1 cellular context compared by ENCODE assay signal in genomic region chr22:30356392-30357230, GRCh38.
A peak's percentile ranks its signal among the peaks of the same experiment; 100 is the strongest.
TF ChIP-seq lines count a peak whose summit lies in the region.

Gene CCDC157 (plus strand): TSS chr22:30357007. CDS start chr22:30366001, 8,994 bp downstream.
A gene with protein sequence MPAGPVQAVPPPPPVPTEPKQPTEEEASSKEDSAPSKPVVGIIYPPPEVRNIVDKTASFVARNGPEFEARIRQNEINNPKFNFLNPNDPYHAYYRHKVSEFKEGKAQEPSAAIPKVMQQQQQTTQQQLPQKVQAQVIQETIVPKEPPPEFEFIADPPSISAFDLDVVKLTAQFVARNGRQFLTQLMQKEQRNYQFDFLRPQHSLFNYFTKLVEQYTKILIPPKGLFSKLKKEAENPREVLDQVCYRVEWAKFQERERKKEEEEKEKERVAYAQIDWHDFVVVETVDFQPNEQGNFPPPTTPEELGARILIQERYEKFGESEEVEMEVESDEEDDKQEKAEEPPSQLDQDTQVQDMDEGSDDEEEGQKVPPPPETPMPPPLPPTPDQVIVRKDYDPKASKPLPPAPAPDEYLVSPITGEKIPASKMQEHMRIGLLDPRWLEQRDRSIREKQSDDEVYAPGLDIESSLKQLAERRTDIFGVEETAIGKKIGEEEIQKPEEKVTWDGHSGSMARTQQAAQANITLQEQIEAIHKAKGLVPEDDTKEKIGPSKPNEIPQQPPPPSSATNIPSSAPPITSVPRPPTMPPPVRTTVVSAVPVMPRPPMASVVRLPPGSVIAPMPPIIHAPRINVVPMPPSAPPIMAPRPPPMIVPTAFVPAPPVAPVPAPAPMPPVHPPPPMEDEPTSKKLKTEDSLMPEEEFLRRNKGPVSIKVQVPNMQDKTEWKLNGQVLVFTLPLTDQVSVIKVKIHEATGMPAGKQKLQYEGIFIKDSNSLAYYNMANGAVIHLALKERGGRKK (minus strand): TSS chr22:30356894. CDS start chr22:30356792, 102 bp downstream.

TF ChIP-seq in HEK293, 187 proteins besides CTCF, POLR2A, EP300 and RAD21 (continued from another document):
- TF ChIP-seq, protein P1, sequence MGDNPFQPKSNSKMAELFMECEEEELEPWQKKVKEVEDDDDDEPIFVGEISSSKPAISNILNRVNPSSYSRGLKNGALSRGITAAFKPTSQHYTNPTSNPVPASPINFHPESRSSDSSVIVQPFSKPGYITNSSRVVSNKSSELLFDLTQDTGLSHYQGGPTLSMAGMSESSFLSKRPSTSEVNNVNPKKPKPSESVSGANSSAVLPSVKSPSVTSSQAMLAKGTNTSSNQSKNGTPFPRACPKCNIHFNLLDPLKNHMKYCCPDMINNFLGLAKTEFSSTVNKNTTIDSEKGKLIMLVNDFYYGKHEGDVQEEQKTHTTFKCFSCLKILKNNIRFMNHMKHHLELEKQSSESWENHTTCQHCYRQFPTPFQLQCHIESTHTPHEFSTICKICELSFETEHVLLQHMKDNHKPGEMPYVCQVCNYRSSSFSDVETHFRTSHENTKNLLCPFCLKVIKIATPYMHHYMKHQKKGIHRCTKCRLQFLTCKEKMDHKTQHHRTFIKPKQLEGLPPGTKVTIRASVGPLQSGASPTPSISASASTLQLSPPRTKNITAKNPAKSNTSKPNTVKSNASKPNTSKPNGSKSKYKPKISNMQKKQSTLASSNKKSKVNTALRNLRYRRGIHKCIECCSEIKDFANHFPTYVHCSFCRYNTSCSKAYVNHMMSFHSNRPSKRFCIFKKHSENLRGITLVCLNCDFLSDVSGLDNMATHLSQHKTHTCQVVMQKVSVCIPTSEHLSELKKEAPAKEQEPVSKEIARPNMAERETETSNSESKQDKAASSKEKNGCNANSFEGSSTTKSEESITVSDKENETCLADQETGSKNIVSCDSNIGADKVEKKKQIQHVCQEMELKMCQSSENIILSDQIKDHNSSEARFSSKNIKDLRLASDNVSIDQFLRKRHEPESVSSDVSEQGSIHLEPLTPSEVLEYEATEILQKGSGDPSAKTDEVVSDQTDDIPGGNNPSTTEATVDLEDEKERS (tag by site-specific recombination; IDR thresholded peaks at IDR 0.05), result 0 out of 2 replicates have a peak, but pooled peaks have one; percentile 30
- TF ChIP-seq ZSCAN16 (tag by site-specific recombination; IDR thresholded peaks at IDR 0.05), result 0 out of 2 replicates have a peak, but pooled peaks have one; percentile 28
- TF ChIP-seq ZNF138 (tag by site-specific recombination; IDR thresholded peaks at IDR 0.05; ENCODE audit: borderline replicate concordance), result no peak
- TF ChIP-seq TRIM28 (IDR thresholded peaks at IDR 0.05; ENCODE audit: borderline replicate concordance, low read length), result peak; percentile 38; the same call in 1 of the 2 replicates
- TF ChIP-seq ZNF501 (tag by site-specific recombination; IDR thresholded peaks at IDR 0.05), result peak; percentile 66; the same call in 1 of the 2 replicates
- TF ChIP-seq SP7 (tag by site-specific recombination; IDR thresholded peaks at IDR 0.05), result peak; percentile 77
- no peak for TF ChIP-seq ZNF132 (tag by site-specific recombination; IDR thresholded peaks at IDR 0.05; ENCODE audit: borderline replicate concordance)
- peak; percentile 68 for TF ChIP-seq FEZF1 (tag by site-specific recombination; IDR thresholded peaks at IDR 0.05)
- TF ChIP-seq, protein P2, sequence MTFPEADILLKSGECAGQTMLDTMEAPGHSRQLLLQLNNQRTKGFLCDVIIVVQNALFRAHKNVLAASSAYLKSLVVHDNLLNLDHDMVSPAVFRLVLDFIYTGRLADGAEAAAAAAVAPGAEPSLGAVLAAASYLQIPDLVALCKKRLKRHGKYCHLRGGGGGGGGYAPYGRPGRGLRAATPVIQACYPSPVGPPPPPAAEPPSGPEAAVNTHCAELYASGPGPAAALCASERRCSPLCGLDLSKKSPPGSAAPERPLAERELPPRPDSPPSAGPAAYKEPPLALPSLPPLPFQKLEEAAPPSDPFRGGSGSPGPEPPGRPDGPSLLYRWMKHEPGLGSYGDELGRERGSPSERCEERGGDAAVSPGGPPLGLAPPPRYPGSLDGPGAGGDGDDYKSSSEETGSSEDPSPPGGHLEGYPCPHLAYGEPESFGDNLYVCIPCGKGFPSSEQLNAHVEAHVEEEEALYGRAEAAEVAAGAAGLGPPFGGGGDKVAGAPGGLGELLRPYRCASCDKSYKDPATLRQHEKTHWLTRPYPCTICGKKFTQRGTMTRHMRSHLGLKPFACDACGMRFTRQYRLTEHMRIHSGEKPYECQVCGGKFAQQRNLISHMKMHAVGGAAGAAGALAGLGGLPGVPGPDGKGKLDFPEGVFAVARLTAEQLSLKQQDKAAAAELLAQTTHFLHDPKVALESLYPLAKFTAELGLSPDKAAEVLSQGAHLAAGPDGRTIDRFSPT (tag by site-specific recombination; IDR thresholded peaks at IDR 0.05), result peak; percentile 70
- TF ChIP-seq HOXD13 (CRISPR knock-in tag; IDR thresholded peaks at IDR 0.05; ENCODE audit: borderline replicate concordance), result no peak
- TF ChIP-seq ZNF473 (tag by site-specific recombination; IDR thresholded peaks at IDR 0.05), result no peak
- TF ChIP-seq ZNF707 (tag by site-specific recombination; IDR thresholded peaks at IDR 0.05), result no peak
- TF ChIP-seq ZNF624 (tag by site-specific recombination; IDR thresholded peaks at IDR 0.05), result no peak
- no peak for TF ChIP-seq EGR2 (tag by site-specific recombination; IDR thresholded peaks at IDR 0.05; ENCODE audit: low read depth)
- TF ChIP-seq ZBTB8A (tag by site-specific recombination; IDR thresholded peaks at IDR 0.05), result peak; percentile 92
- TF ChIP-seq SCRT1 (tag by site-specific recombination; IDR thresholded peaks at IDR 0.05; ENCODE audit: borderline replicate concordance), result no peak
TF ChIP-seq in HEK293: peak in this region for 54.
